29 cellular contexts compared by ENCODE assay signal in genomic region chr13:26382843-26383242, GRCh38.
"Had no signal": no experiment of that assay in that cellular context is flagged by ENCODE, and none has a peak within 500 bp of the region (broad histone marks: within the 10 kb centered on the region; RNA-seq: fewer than 3 reads in every experiment).

No MANE protein-coding gene starts in this region.

- FAIRE-seq: urothelium cell line had no signal

- H3K9me3 Mint-ChIP-seq: stimulated activated effector memory CD8-positive, alpha-beta T cell treated with anti-CD3 and anti-CD28 coated beads, Interleukin-12 subunit alpha, Interleukin-12 subunit beta, amount 100 ng/mL, for 72 hours; stimulated activated memory B cell treated with anti-CD40 and anti-IgM and Interleukin-4, amounts not matched to agents 10 μg/mL and 1 μg/mL and 100 μg/mL, for 72 hours; stimulated activated naive B cell treated with anti-CD40 and anti-IgM and Interleukin-4, amounts not matched to agents 10 μg/mL and 1 μg/mL and 100 μg/mL, for 72 hours; stimulated activated naive CD8-positive, alpha-beta T cell treated with anti-CD3 and anti-CD28 coated beads, Interleukin-15, amount 100 ng/mL, for 72 hours; stimulated activated naive CD8-positive, alpha-beta T cell treated with anti-CD3 and anti-CD28 coated beads, Interleukin-15, Interleukin-2, amounts not matched to agents 100 ng/mL and 50 ng/mL, for 24 hours; type B pancreatic cell had no signal

- H3K27me3 Mint-ChIP-seq: stimulated activated memory B cell treated with anti-CD40 and anti-IgM and Interleukin-4, amounts not matched to agents 10 μg/mL and 1 μg/mL and 100 μg/mL, for 72 hours; stimulated activated naive B cell treated with anti-CD40 and anti-IgM and Interleukin-4, amounts not matched to agents 10 μg/mL and 1 μg/mL and 100 μg/mL, for 72 hours; stimulated activated naive CD8-positive, alpha-beta T cell treated with anti-CD3 and anti-CD28 coated beads, Interleukin-15, amount 100 ng/mL, for 72 hours; stimulated activated naive CD8-positive, alpha-beta T cell treated with anti-CD3 and anti-CD28 coated beads, Interleukin-15, Interleukin-2, amounts not matched to agents 100 ng/mL and 50 ng/mL, for 24 hours; type B pancreatic cell had no signal

- H3K27ac Mint-ChIP-seq: stimulated activated effector memory CD8-positive, alpha-beta T cell treated with anti-CD3 and anti-CD28 coated beads, Interleukin-12 subunit alpha, Interleukin-12 subunit beta, amount 100 ng/mL, for 72 hours; stimulated activated memory B cell treated with anti-CD40 and anti-IgM and Interleukin-4, amounts not matched to agents 10 μg/mL and 1 μg/mL and 100 μg/mL, for 72 hours; stimulated activated naive B cell treated with anti-CD40 and anti-IgM and Interleukin-4, amounts not matched to agents 10 μg/mL and 1 μg/mL and 100 μg/mL, for 72 hours; stimulated activated naive CD8-positive, alpha-beta T cell treated with anti-CD3 and anti-CD28 coated beads, Interleukin-15, amount 100 ng/mL, for 72 hours; stimulated activated naive CD8-positive, alpha-beta T cell treated with anti-CD3 and anti-CD28 coated beads, Interleukin-15, Interleukin-2, amounts not matched to agents 100 ng/mL and 50 ng/mL, for 24 hours; type B pancreatic cell had no signal

- H3K4me1 Mint-ChIP-seq: stimulated activated memory B cell treated with anti-CD40 and anti-IgM and Interleukin-4, amounts not matched to agents 10 μg/mL and 1 μg/mL and 100 μg/mL, for 72 hours had no signal

- H3K27ac ChIP-seq: stomach, suprapubic skin, testis, thoracic aorta, thyroid gland, tibial artery, tibial nerve, transverse colon, upper lobe of left lung, upper lobe of right lung, uterus, vagina had no signal

- H3K4me3 Mint-ChIP-seq: stimulated activated effector memory CD8-positive, alpha-beta T cell treated with anti-CD3 and anti-CD28 coated beads, Interleukin-12 subunit alpha, Interleukin-12 subunit beta, amount 100 ng/mL, for 72 hours; stimulated activated memory B cell treated with anti-CD40 and anti-IgM and Interleukin-4, amounts not matched to agents 10 μg/mL and 1 μg/mL and 100 μg/mL, for 72 hours; stimulated activated naive B cell treated with anti-CD40 and anti-IgM and Interleukin-4, amounts not matched to agents 10 μg/mL and 1 μg/mL and 100 μg/mL, for 72 hours; stimulated activated naive CD8-positive, alpha-beta T cell treated with anti-CD3 and anti-CD28 coated beads, Interleukin-15, amount 100 ng/mL, for 72 hours; stimulated activated naive CD8-positive, alpha-beta T cell treated with anti-CD3 and anti-CD28 coated beads, Interleukin-15, Interleukin-2, amounts not matched to agents 100 ng/mL and 50 ng/mL, for 24 hours; type B pancreatic cell had no signal

- ATAC-seq: stimulated activated effector memory CD8-positive, alpha-beta T cell treated with anti-CD3 and anti-CD28 coated beads, Interleukin-12 subunit alpha, Interleukin-12 subunit beta, amount 100 ng/mL, for 72 hours; stimulated activated memory B cell treated with anti-CD40 and anti-IgM and Interleukin-4, amounts not matched to agents 10 μg/mL and 1 μg/mL and 100 μg/mL, for 72 hours; stimulated activated naive B cell treated with anti-CD40 and anti-IgM and Interleukin-4, amounts not matched to agents 10 μg/mL and 1 μg/mL and 100 μg/mL, for 72 hours; stimulated activated naive CD8-positive, alpha-beta T cell treated with anti-CD3 and anti-CD28 coated beads, Interleukin-15, amount 100 ng/mL, for 72 hours; stimulated activated naive CD8-positive, alpha-beta T cell treated with anti-CD3 and anti-CD28 coated beads, Interleukin-15, Interleukin-2, amounts not matched to agents 100 U/mL and 50 U/mL, for 24 hours; upper lobe of right lung had no signal

- DNase-seq: stimulated activated CD4-positive, alpha-beta T cell treated with anti-CD3 and anti-CD28 coated beads, Interleukin-2, amount 100 ng/mL, for 48 hours; stimulated activated CD4-positive, alpha-beta T cell treated with anti-CD3 and anti-CD28 coated beads, Interleukin-4, amount 100 ng/mL, for 1 hour; stimulated activated CD4-positive, alpha-beta T cell treated with anti-CD3 and anti-CD28 coated beads, Interleukin-4, amount 100 ng/mL, for 24 hours; stimulated activated CD4-positive, alpha-beta T cell treated with anti-CD3 and anti-CD28 coated beads, Interleukin-4, amount 100 ng/mL, for 4 hours; stimulated activated CD8-positive, alpha-beta memory T cell treated with anti-CD3 and anti-CD28 coated beads, Interleukin-4, amount 100 ng/mL, for 48 hours; stimulated activated naive B cell treated with anti-CD40 and anti-IgM and Interleukin-4, amounts not matched to agents 10 μg/mL and 1 μg/mL and 100 μg/mL, for 72 hours; stimulated activated naive CD4-positive, alpha-beta T cell; stimulated activated naive CD4-positive, alpha-beta T cell treated with Interleukin-2 at 50 U/mL for 16 hours; stimulated activated naive CD8-positive, alpha-beta T cell treated with anti-CD3 and anti-CD28 coated beads, Interleukin-15, amount 100 ng/mL, for 72 hours; stimulated activated naive CD8-positive, alpha-beta T cell treated with anti-CD3 and anti-CD28 coated beads, Interleukin-15, Interleukin-2, amounts not matched to agents 100 U/mL and 50 U/mL, for 24 hours; stomach; substantia nigra; testis; thyroid gland; tibial artery; transverse colon; trophoblast cell; upper lobe of left lung; upper lobe of right lung; uterus had no signal
